In the genomic region with DNA sequence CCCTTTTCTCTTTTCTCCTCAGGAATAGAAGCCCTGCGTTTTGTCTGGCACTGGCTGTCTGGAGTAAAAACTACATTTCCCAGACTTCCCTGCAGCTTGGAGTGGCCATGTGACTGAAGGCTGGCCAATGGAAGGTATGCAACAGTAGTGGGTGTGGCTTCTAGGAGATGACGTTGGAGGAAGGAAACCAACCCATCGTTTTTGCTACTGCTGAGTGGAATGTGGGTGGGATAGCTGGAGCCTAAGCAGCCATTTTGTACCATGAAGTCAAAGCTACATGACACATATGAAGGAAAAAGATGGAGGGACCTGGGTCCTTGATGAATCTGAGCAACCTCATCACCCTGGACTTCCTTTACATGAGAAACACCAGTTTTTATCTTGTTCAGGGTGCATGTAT, we compare ENCODE assay signal across 11 cellular contexts. TPM values are rescaled to one million over a fixed set of nuclear protein-coding genes. Genes with fewer than 3 reads are reported as not detected.
DNase-seq lines count a peak whose midpoint lies in the region; ATAC-seq and TF ChIP-seq lines count a peak whose summit lies in the region.
"Had no signal": no experiment of that assay in that cellular context is flagged by ENCODE, and none has a peak within 500 bp of the region (broad histone marks: within the 10 kb centered on the region; RNA-seq: fewer than 3 reads in every experiment).

No MANE protein-coding gene starts in this region.

- no peaks in the 10 kb centered on the region for H3K79me2 ChIP-seq in HCT116 (ENCODE audit: insufficient read depth, low read length)
- no peaks in the 10 kb centered on the region for H3K79me2 ChIP-seq in SK-N-SH (ENCODE audit: insufficient read depth)
- H3K79me2 ChIP-seq in hepatocyte, result no peaks in the 10 kb centered on the region

- ATAC-seq in HCT116 (peak; percentile 93), GM19328 (IDR thresholded peaks at IDR 0.05; ENCODE audit: unreplicated experiment) (no peak)

- POLR2A ChIA-PET in HCT116 (lab: Charles Lee), result interaction anchor here (0.9 kb wide), 1 partner anchor 87 kb away, joined by 5 read pairs; no protein-coding TSS in a partner anchor
- POLR2A ChIA-PET in SK-N-SH (lab: Yijun Ruan, JAX), result no interaction called here

- TF ChIP-seq EP300 in SK-N-SH (IDR thresholded peaks at IDR 0.05; ENCODE audit: borderline replicate concordance in 1 of 2, low read depth in 1 of 2, low read length in 1 of 2) (no peak), tibial nerve (IDR thresholded peaks at IDR 0.05) (no peak)

- TF ChIP-seq POLR2A in HCT116 (IDR thresholded peaks at IDR 0.05; ENCODE audit: borderline replicate concordance, extremely low read depth, insufficient read depth, insufficient read length) (no peak), tibial nerve (IDR thresholded peaks at IDR 0.05) (no peak)

- H3K4me2 ChIP-seq in HCT116 (ENCODE audit: low read length) (no peak overlapping the region), SK-N-SH (no peak overlapping the region), hepatocyte (no peak overlapping the region)

- H3K27me3 ChIP-seq in BE2C (no peaks in the 10 kb centered on the region), HCT116 (ENCODE audit: insufficient read depth, low read length) (no peaks in the 10 kb centered on the region), SK-N-SH (ENCODE audit: insufficient read depth) (no peaks in the 10 kb centered on the region), hepatocyte (no peaks in the 10 kb centered on the region), tibial nerve (no peaks in the 10 kb centered on the region)

- H4K20me1 ChIP-seq in HCT116 (ENCODE audit: insufficient read depth) (no peaks in the 10 kb centered on the region), SK-N-SH (ENCODE audit: insufficient read depth) (no peaks in the 10 kb centered on the region), hepatocyte (ENCODE audit: insufficient read depth, poor library complexity, severe bottlenecking) (no peaks in the 10 kb centered on the region)

- no peak for TF ChIP-seq RAD21 in HCT116 (IDR thresholded peaks at IDR 0.05; ENCODE audit: low read depth)
- TF ChIP-seq RAD21 in SK-N-SH (IDR thresholded peaks at IDR 0.05; ENCODE audit: low read length), result no peak

- RAD21 ChIA-PET in HCT116 (lab: Charles Lee; ENCODE audit: low non-redundant PET in 1 of 2, low total read pairs in 2 of 2, uncharacterized antibody in 2 of 2, unreplicated experiment in 2 of 2), result no interaction called here

- no peaks in the 10 kb centered on the region for H3K36me3 ChIP-seq in BE2C
- H3K36me3 ChIP-seq in HCT116 (ENCODE audit: control insufficient read depth in 1 of 2, insufficient read depth in 2 of 2, low read length in 2 of 2), result no peaks in the 10 kb centered on the region
- no peaks in the 10 kb centered on the region for H3K36me3 ChIP-seq in SK-N-SH (replicated peaks in 1 of 2; ENCODE audit: control insufficient read depth in 1 of 2, insufficient read depth in 2 of 2, low read length in 1 of 2)
- no peaks in the 10 kb centered on the region for H3K36me3 ChIP-seq in hepatocyte (replicated peaks; ENCODE audit: insufficient read depth, low read depth)
- H3K36me3 ChIP-seq in tibial nerve, result no peaks in the 10 kb centered on the region

- H2AFZ ChIP-seq in HCT116 (ENCODE audit: low read depth, low read length, poor library complexity, severe bottlenecking) (peak overlapping the region; percentile 7), SK-N-SH (ENCODE audit: low read depth) (no peak overlapping the region), hepatocyte (no peak overlapping the region)

- DNase-seq in BE2C (peak; percentile 66), HCT116 (ENCODE audit: low read depth, low spot score) (peak; percentile 84), SK-N-SH (peak; percentile 63), fibroblast of villous mesenchyme (ENCODE audit: low read depth) (peak; percentile 8), hepatocyte (ENCODE audit: low spot score) (no peak), tibial nerve (ENCODE audit: low spot score in 2 of 2) (no peak), kidney glomerular epithelial cell (lab: John Stamatoyannopoulos, UW) (no peak)

- CTCF ChIA-PET in HCT116 (lab: Charles Lee) (interaction anchor here (0.9 to 1.0 kb wide), 2 partner anchors 43 to 95 kb away, joined by 3 read pairs; no protein-coding TSS in a partner anchor), SK-N-SH (lab: Yijun Ruan, JAX) (interaction anchor here (1.1 to 1.8 kb wide), 3 partner anchors 95 to 113 kb away, joined by 4 to 5 read pairs (median 4); no protein-coding TSS in a partner anchor)

- no TSS peak for BruUV-seq in HCT116 (replicated peaks; lab: Mats Ljungman, UMichigan)

- TF ChIP-seq CTCF in BE2C (IDR thresholded peaks at IDR 0.05; ENCODE audit: low read depth, low read length) (no peak), HCT116 (IDR thresholded peaks at IDR 0.05 in 2 of 3, conservative IDR thresholded peaks at IDR 0.05 in 1 of 3; ENCODE audit: borderline replicate concordance in 1 of 3, insufficient read depth in 1 of 3, low read depth in 2 of 3, low read length in 2 of 3) (no peak), SK-N-SH (IDR thresholded peaks at IDR 0.05) (no peak), fibroblast of villous mesenchyme (IDR thresholded peaks at IDR 0.05; ENCODE audit: insufficient read depth, low read depth, low read length) (no peak), hepatocyte (IDR thresholded peaks at IDR 0.05; ENCODE audit: poor library complexity) (no peak), tibial nerve (IDR thresholded peaks at IDR 0.05) (no peak)

- H3K27ac ChIP-seq in HCT116 (ENCODE audit: low read depth, low read length) (0 out of 2 replicates have a peak overlapping the region, but pooled peaks have one; percentile 25), SK-N-SH (ENCODE audit: low read depth in 2 of 2, low read length in 1 of 2) (no peak overlapping the region), hepatocyte (no peak overlapping the region), tibial nerve (no peak overlapping the region)

- H3K4me1 ChIP-seq in BE2C, result no peaks in the 10 kb centered on the region
- H3K4me1 ChIP-seq in HCT116 (ENCODE audit: control insufficient read depth in 1 of 2, insufficient read depth in 2 of 2, low read length in 2 of 2), result peaks cover 2 to 22% of the 10 kb centered on the region in 2 experiments; a peak in 3 of 4 replicates
- no peaks in the 10 kb centered on the region for H3K4me1 ChIP-seq in SK-N-SH (ENCODE audit: control insufficient read depth in 1 of 2, insufficient read depth in 2 of 2, low read depth in 1 of 2, low read length in 1 of 2)
- no peaks in the 10 kb centered on the region for H3K4me1 ChIP-seq in hepatocyte (ENCODE audit: insufficient read depth)
- H3K4me1 ChIP-seq in tibial nerve, result no peaks in the 10 kb centered on the region

- H3K9ac ChIP-seq in HCT116 (ENCODE audit: low read length) (no peak overlapping the region), SK-N-SH (no peak overlapping the region)

- H3K4me3 ChIP-seq in BE2C (ENCODE audit: low read depth, low read length) (no peak overlapping the region), HCT116 (replicated peaks in 1 of 2; ENCODE audit: low read depth in 1 of 2, low read length in 2 of 2) (no peak overlapping the region), SK-N-SH (ENCODE audit: low read depth in 2 of 2, low read length in 1 of 2) (no peak overlapping the region), fibroblast of villous mesenchyme (ENCODE audit: low read depth, low read length) (no peak overlapping the region), hepatocyte (no peak overlapping the region), tibial nerve (no peak overlapping the region)

- H3F3A ChIP-seq in SK-N-SH (replicated peaks; ENCODE audit: insufficient read depth), result no peaks in the 10 kb centered on the region

- 14% methylated on average over 3 of the region's 3 CpGs for WGBS in SK-N-SH (ENCODE audit: low lambda C conversion rate)
- 47% methylated on average over 2 of the region's 3 CpGs for WGBS in hepatocyte (ENCODE audit: low lambda C conversion rate, missing lambda C conversion rate)
- 26 to 29% methylated on average over 3 of the region's 3 CpGs for WGBS in tibial nerve, 2 donors

- H3K9me3 ChIP-seq in BE2C (no peaks in the 10 kb centered on the region), HCT116 (ENCODE audit: control insufficient read depth in 1 of 2, insufficient read depth in 1 of 2, low read depth in 1 of 2, low read length in 2 of 2) (no peaks in the 10 kb centered on the region), SK-N-SH (no peaks in the 10 kb centered on the region), hepatocyte (ENCODE audit: low read depth) (no peaks in the 10 kb centered on the region), tibial nerve (peaks cover 0 to 9% (median 0%) of the 10 kb centered on the region in 4 donors)

- no peaks in the 10 kb centered on the region for H3K9me2 ChIP-seq in HCT116 (ENCODE audit: insufficient read depth)
- H3K9me2 ChIP-seq in SK-N-SH, result no peaks in the 10 kb centered on the region
- H3K9me2 ChIP-seq in hepatocyte (replicated peaks; ENCODE audit: insufficient read depth), result no peaks in the 10 kb centered on the region

- intact Hi-C loops in HCT116 (cut with micrococcal nuclease), result no loop called here

TF ChIP-seq in HCT116, 20 proteins besides CTCF, POLR2A, EP300 and RAD21 (continues in another document):
- peak; percentile 58 for TF ChIP-seq YY1 (IDR thresholded peaks at IDR 0.05; ENCODE audit: extremely low read depth, insufficient replicate concordance, low read depth, low read length)
- TF ChIP-seq, protein P1, sequence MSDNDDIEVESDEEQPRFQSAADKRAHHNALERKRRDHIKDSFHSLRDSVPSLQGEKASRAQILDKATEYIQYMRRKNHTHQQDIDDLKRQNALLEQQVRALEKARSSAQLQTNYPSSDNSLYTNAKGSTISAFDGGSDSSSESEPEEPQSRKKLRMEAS (IDR thresholded peaks at IDR 0.05), result peak; percentile 73

RNA-seq across cellular contexts. Expression of a gene that starts 19.6 kb away (rescaled TPM):
- polyA plus RNA-seq in BE2C (2012; ENCODE audit: insufficient read depth, insufficient read length, low read depth), result not detected
- not detected for total RNA-seq in HCT116 (2021; ENCODE audit: unreplicated experiment)
- polyA plus RNA-seq in HCT116 (2012), result 0.07 TPM in 1 of 2 replicates, not detected in the other
- not detected in 2 replicates for polyA plus RNA-seq in SK-N-SH (2012; rRNA removed)
- polyA plus RNA-seq in SK-N-SH (2012; cell fraction: cytosol; rRNA removed), result not detected in 2 replicates
- not detected in 2 replicates for polyA plus RNA-seq in SK-N-SH (2012; cell fraction: nucleus; rRNA removed)
- total RNA-seq in fibroblast of villous mesenchyme, result not detected in 2 replicates
- not detected in 2 replicates for total RNA-seq in hepatocyte
- not detected in 2 replicates for polyA plus RNA-seq in hepatocyte
- total RNA-seq in tibial nerve, result not detected
- total RNA-seq: dermis microvascular lymphatic vessel endothelial cell, kidney epithelial cell, posterior vena cava had no signal

RNA-seq across cellular contexts. Expression of a gene that starts 24.4 kb away (rescaled TPM):
- polyA plus RNA-seq in BE2C (2012; ENCODE audit: insufficient read depth, insufficient read length, low read depth), result not detected
- total RNA-seq in HCT116 (2021; ENCODE audit: unreplicated experiment) (not detected), fibroblast of villous mesenchyme (not detected in 2 replicates), hepatocyte (not detected in 2 replicates), tibial nerve (10 to 100 TPM in 1 of 4 donors, 1 to 10 TPM in 3; 1.8 to 17.3 (median 3.7) TPM)
- polyA plus RNA-seq in HCT116 (2012), result not detected in 2 replicates
- polyA plus RNA-seq in SK-N-SH (2012; rRNA removed) (not detected in 2 replicates), hepatocyte (not detected in 2 replicates)
- polyA plus RNA-seq in SK-N-SH (2012; cell fraction: cytosol; rRNA removed), result not detected in 2 replicates
- polyA plus RNA-seq in SK-N-SH (2012; cell fraction: nucleus; rRNA removed), result not detected in 2 replicates
- total RNA-seq: dermis microvascular lymphatic vessel endothelial cell, kidney epithelial cell, posterior vena cava had no signal

Comparison
In these comparisons a context has a peak if more than half of its experiments do, and no peak if none do; other contexts are left out.
1. DNase-seq: peak in BE2C (single experiment), HCT116 (single experiment), SK-N-SH (single experiment) and fibroblast of villous mesenchyme (single experiment); none in hepatocyte (single experiment), tibial nerve (0 of 2) and kidney glomerular epithelial cell (single experiment).